ENCODE assay signal across 8 cellular contexts in the genomic region with DNA sequence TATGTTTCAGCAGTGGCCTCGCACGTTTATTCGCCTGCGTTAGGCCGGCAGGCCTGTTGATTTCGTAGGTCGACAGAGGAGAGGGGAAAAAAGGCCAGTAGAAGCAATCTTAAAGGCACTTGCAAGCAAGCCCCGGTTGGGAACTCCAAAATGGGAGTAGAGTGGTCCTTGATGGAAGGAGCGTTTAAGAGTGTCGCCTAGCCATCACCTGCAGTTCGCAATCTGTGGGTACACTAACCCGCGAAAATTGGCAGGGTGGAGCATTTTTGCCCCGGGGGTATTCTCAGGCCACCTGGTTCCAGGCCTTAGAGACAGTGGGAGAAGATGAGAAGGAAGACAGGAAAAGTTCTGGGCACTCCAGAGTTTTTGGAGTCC. TPM values are rescaled to one million over a fixed set of nuclear protein-coding genes. Genes with fewer than 3 reads are reported as not detected.
A peak's percentile ranks its signal among the peaks of the same experiment; 100 is the strongest.
DNase-seq lines count a peak whose midpoint lies in the region; ATAC-seq and TF ChIP-seq lines count a peak whose summit lies in the region.

No MANE protein-coding gene starts in this region.

- H3K9me3 ChIP-seq in testis: no peaks in the 10 kb centered on the region

- H3K4me3 ChIP-seq in kidney epithelial cell (ENCODE audit: low read depth, low read length) (peak overlapping the region; percentile 76), testis (peak overlapping the region; percentile 96 to 98)

- peaks cover 70% of the 10 kb centered on the region for H3K36me3 Mint-ChIP-seq in activated CD4-positive, alpha-beta T cell treated with anti-CD3 and anti-CD28 coated beads, Interleukin-2, amount 10 ng/mL, durations not matched to agents 24 days and 14 days (ENCODE audit: low read depth)
- H3K36me3 Mint-ChIP-seq in activated naive CD4-positive, alpha-beta T cell treated with anti-CD3 and anti-CD28 coated beads, Interleukin-2, amount 50 U/mL, for 72 hours: peaks cover 56 to 77% of the 10 kb centered on the region in 2 donors

- H3K36me3 ChIP-seq in kidney epithelial cell (ENCODE audit: control insufficient read depth, insufficient read depth, low read length) (no peaks in the 10 kb centered on the region), testis (ENCODE audit: low read depth, missing control alignments) (no peaks in the 10 kb centered on the region)

- no peaks in the 10 kb centered on the region for H3K27me3 ChIP-seq in kidney epithelial cell (ENCODE audit: control insufficient read depth, insufficient read depth, low read length)
- no peaks in the 10 kb centered on the region for H3K27me3 ChIP-seq in testis

- H3K27ac Mint-ChIP-seq in activated CD4-positive, alpha-beta T cell treated with anti-CD3 and anti-CD28 coated beads, Interleukin-2, amount 10 ng/mL, durations not matched to agents 24 days and 14 days: peak overlapping the region; percentile 99
- peak overlapping the region; percentile 99 for H3K27ac Mint-ChIP-seq in activated naive CD4-positive, alpha-beta T cell treated with anti-CD3 and anti-CD28 coated beads, Interleukin-2, amount 50 U/mL, for 72 hours

- WGBS in testis, 2 donors: 1 to 2% methylated on average over 14 of the region's 14 CpGs

- peak overlapping the region; percentile 95 to 99 for H3K27ac ChIP-seq in testis

- peaks cover 46% of the 10 kb centered on the region for H3K4me1 ChIP-seq in testis

- H3K4me3 Mint-ChIP-seq in activated CD4-positive, alpha-beta T cell treated with anti-CD3 and anti-CD28 coated beads, Interleukin-2, amount 10 ng/mL, durations not matched to agents 24 days and 14 days: peak overlapping the region; percentile 99

- DNase-seq in activated CD4-positive, alpha-beta T cell treated with anti-CD3 and anti-CD28 coated beads, Interleukin-2, amount 10 ng/mL, durations not matched to agents 24 days and 14 days: peak; percentile 69
- no peak for DNase-seq in activated CD4-positive, alpha-beta T cell treated with anti-CD3 and anti-CD28 coated beads for 1 hour
- no peak for DNase-seq in activated naive CD4-positive, alpha-beta T cell treated with anti-CD3 and anti-CD28 coated beads, Interleukin-2, amount 50 U/mL, for 72 hours (ENCODE audit: low spot score in 2 of 2)
- DNase-seq in kidney epithelial cell (ENCODE audit: low read depth) (no peak), testis (no peak), occipital lobe (lab: John Stamatoyannopoulos, UW) (no peak), MV-4-11 (lab: John Stamatoyannopoulos, UW) (no peak)

- peaks cover 3% of the 10 kb centered on the region for H3K27me3 Mint-ChIP-seq in activated CD4-positive, alpha-beta T cell treated with anti-CD3 and anti-CD28 coated beads, Interleukin-2, amount 10 ng/mL, durations not matched to agents 24 days and 14 days

- no peak for TF ChIP-seq POLR2A in testis (IDR thresholded peaks at IDR 0.05)

- no peak for ATAC-seq in activated naive CD4-positive, alpha-beta T cell treated with anti-CD3 and anti-CD28 coated beads, Interleukin-2, amount 50 U/mL, for 72 hours
- no peak for ATAC-seq in GM21526 (IDR thresholded peaks at IDR 0.05; ENCODE audit: low FRiP score, unreplicated experiment)

- TF ChIP-seq CTCF in kidney epithelial cell (IDR thresholded peaks at IDR 0.05; ENCODE audit: insufficient read depth, low read length, poor library complexity, severe bottlenecking) (no peak), testis (IDR thresholded peaks at IDR 0.05) (no peak)

- peaks cover 49% of the 10 kb centered on the region for H3K4me1 Mint-ChIP-seq in activated CD4-positive, alpha-beta T cell treated with anti-CD3 and anti-CD28 coated beads, Interleukin-2, amount 10 ng/mL, durations not matched to agents 24 days and 14 days

- no peaks in the 10 kb centered on the region for H3K9me3 Mint-ChIP-seq in activated CD4-positive, alpha-beta T cell treated with anti-CD3 and anti-CD28 coated beads, Interleukin-2, amount 10 ng/mL, durations not matched to agents 24 days and 14 days
- H3K9me3 Mint-ChIP-seq in activated naive CD4-positive, alpha-beta T cell treated with anti-CD3 and anti-CD28 coated beads, Interleukin-2, amount 50 U/mL, for 72 hours: no peaks in the 10 kb centered on the region

- intact Hi-C loops in activated CD4-positive, alpha-beta T cell treated with anti-CD3 and anti-CD28 coated beads, Interleukin-2, amount 10 ng/mL, durations not matched to agents 24 days and 14 days (cut with micrococcal nuclease): loop anchor here (2.0 to 5.0 kb wide), 3 partner anchors 38 to 1350 kb away; a partner anchor contains a TSS
- intact Hi-C loops in testis (cut with DNase I; ENCODE audit: low total_unique reads): no loop called here

RNA-seq across cellular contexts. Expression of a gene that starts 1.1 kb away (rescaled TPM):
- 445 and 446 TPM in 2 replicates for total RNA-seq in activated CD4-positive, alpha-beta T cell treated with anti-CD3 and anti-CD28 coated beads, Interleukin-2, amount 10 ng/mL, durations not matched to agents 24 days and 14 days
- 100 to 1,000 TPM; 257 to 320 TPM for total RNA-seq in activated naive CD4-positive, alpha-beta T cell treated with anti-CD3 and anti-CD28 coated beads, Interleukin-2, amount 50 U/mL, for 72 hours
- total RNA-seq in kidney epithelial cell (189 and 205 TPM in 2 replicates), testis (100 to 1,000 TPM; 286 to 336 TPM), occipital lobe (186 TPM)
- 451 TPM for polyA plus RNA-seq in testis (ENCODE audit: insufficient read depth, low read depth, low replicate concordance)

RNA-seq across cellular contexts. Expression of a gene that starts 1.4 kb away (rescaled TPM):
- 49.5 and 51.9 TPM in 2 replicates for total RNA-seq in activated CD4-positive, alpha-beta T cell treated with anti-CD3 and anti-CD28 coated beads, Interleukin-2, amount 10 ng/mL, durations not matched to agents 24 days and 14 days
- total RNA-seq in activated naive CD4-positive, alpha-beta T cell treated with anti-CD3 and anti-CD28 coated beads, Interleukin-2, amount 50 U/mL, for 72 hours: 10 to 100 TPM; 19.6 to 29.5 TPM
- 51.8 and 59.6 TPM in 2 replicates for total RNA-seq in kidney epithelial cell
- total RNA-seq in testis: 10 to 100 TPM; 66.8 to 99.2 TPM
- polyA plus RNA-seq in testis (ENCODE audit: insufficient read depth, low read depth, low replicate concordance): 55.1 TPM
- 14.3 TPM for total RNA-seq in occipital lobe

RNA-seq across cellular contexts. Expression of a gene that starts 37.2 kb away (rescaled TPM):
- 1.5 and 2.6 TPM in 2 replicates for total RNA-seq in activated CD4-positive, alpha-beta T cell treated with anti-CD3 and anti-CD28 coated beads, Interleukin-2, amount 10 ng/mL, durations not matched to agents 24 days and 14 days
- total RNA-seq in activated naive CD4-positive, alpha-beta T cell treated with anti-CD3 and anti-CD28 coated beads, Interleukin-2, amount 50 U/mL, for 72 hours: 1 to 10 TPM in 1 of 2 donors, under 1 TPM in 1; 0.36 to 1.5 TPM
- 8.9 and 10.3 TPM in 2 replicates for total RNA-seq in kidney epithelial cell
- total RNA-seq in testis: 100 to 1,000 TPM; 191 to 197 TPM
- polyA plus RNA-seq in testis (ENCODE audit: insufficient read depth, low read depth, low replicate concordance): 84.9 TPM
- 7.3 TPM for total RNA-seq in occipital lobe

RNA-seq across cellular contexts. Expression of a gene that starts 46.3 kb away (rescaled TPM):
- total RNA-seq in activated CD4-positive, alpha-beta T cell treated with anti-CD3 and anti-CD28 coated beads, Interleukin-2, amount 10 ng/mL, durations not matched to agents 24 days and 14 days: 0.30 and 0.64 TPM in 2 replicates
- under 1 TPM; 0.20 to 0.78 TPM for total RNA-seq in activated naive CD4-positive, alpha-beta T cell treated with anti-CD3 and anti-CD28 coated beads, Interleukin-2, amount 50 U/mL, for 72 hours
- total RNA-seq in kidney epithelial cell (0.33 TPM in 1 of 2 replicates, not detected in the other), testis (10 to 100 TPM in 1 of 2 donors, 1 to 10 TPM in 1; 7.1 to 10.4 TPM), occipital lobe (15.0 TPM)
- 2.2 TPM for polyA plus RNA-seq in testis (ENCODE audit: insufficient read depth, low read depth, low replicate concordance)

Comparison
In these comparisons a context has a peak if more than half of its experiments do, and no peak if none do; other contexts are left out.
1. RNA of a gene that starts 37.2 kb away (total RNA-seq): 191 to 197 TPM in testis; 8.9 to 10.3 TPM in kidney epithelial cell, 7.3 TPM in occipital lobe (single experiment), 0.36 to 1.5 TPM in activated naive CD4-positive, alpha-beta T cell treated with anti-CD3 and anti-CD28 coated beads, Interleukin-2, amount 50 U/mL, for 72 hours and 1.5 to 2.6 TPM in activated CD4-positive, alpha-beta T cell treated with anti-CD3 and anti-CD28 coated beads, Interleukin-2, amount 10 ng/mL, durations not matched to agents 24 days and 14 days; every median in the first group is over 10 times any median in the second.